ENCODE assay signal across 2 cellular contexts in genomic region chr15:89130194-89130593, GRCh38.
A peak's percentile ranks its signal among the peaks of the same experiment; 100 is the strongest.
TF ChIP-seq lines count a peak whose summit lies in the region.

No MANE protein-coding gene starts in this region.

TF ChIP-seq in liver, 16 proteins besides CTCF, POLR2A, EP300 and RAD21:
- TF ChIP-seq, protein P1, sequence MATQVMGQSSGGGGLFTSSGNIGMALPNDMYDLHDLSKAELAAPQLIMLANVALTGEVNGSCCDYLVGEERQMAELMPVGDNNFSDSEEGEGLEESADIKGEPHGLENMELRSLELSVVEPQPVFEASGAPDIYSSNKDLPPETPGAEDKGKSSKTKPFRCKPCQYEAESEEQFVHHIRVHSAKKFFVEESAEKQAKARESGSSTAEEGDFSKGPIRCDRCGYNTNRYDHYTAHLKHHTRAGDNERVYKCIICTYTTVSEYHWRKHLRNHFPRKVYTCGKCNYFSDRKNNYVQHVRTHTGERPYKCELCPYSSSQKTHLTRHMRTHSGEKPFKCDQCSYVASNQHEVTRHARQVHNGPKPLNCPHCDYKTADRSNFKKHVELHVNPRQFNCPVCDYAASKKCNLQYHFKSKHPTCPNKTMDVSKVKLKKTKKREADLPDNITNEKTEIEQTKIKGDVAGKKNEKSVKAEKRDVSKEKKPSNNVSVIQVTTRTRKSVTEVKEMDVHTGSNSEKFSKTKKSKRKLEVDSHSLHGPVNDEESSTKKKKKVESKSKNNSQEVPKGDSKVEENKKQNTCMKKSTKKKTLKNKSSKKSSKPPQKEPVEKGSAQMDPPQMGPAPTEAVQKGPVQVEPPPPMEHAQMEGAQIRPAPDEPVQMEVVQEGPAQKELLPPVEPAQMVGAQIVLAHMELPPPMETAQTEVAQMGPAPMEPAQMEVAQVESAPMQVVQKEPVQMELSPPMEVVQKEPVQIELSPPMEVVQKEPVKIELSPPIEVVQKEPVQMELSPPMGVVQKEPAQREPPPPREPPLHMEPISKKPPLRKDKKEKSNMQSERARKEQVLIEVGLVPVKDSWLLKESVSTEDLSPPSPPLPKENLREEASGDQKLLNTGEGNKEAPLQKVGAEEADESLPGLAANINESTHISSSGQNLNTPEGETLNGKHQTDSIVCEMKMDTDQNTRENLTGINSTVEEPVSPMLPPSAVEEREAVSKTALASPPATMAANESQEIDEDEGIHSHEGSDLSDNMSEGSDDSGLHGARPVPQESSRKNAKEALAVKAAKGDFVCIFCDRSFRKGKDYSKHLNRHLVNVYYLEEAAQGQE (IDR thresholded peaks at IDR 0.05): no peak
- peak in 1 of 2 donors; percentile 35 for TF ChIP-seq GABPA (IDR thresholded peaks at IDR 0.05 in 1 of 2, conservative IDR thresholded peaks at IDR 0.05 in 1 of 2)
- TF ChIP-seq FOXA1 (IDR thresholded peaks at IDR 0.05): no peak
- no peak for TF ChIP-seq NR2F2 (IDR thresholded peaks at IDR 0.05)
- TF ChIP-seq YY1 (IDR thresholded peaks at IDR 0.05): no peak
- no peak for TF ChIP-seq ATF3 (IDR thresholded peaks at IDR 0.05)
- no peak for TF ChIP-seq JUND (IDR thresholded peaks at IDR 0.05)

TF ChIP-seq in HepG2, 621 proteins besides CTCF, POLR2A, EP300 and RAD21 (continued from another document):
- TF ChIP-seq RAD51 (IDR thresholded peaks at IDR 0.05; ENCODE audit: borderline replicate concordance): no peak
- TF ChIP-seq MAF1 (CRISPR knock-in tag; IDR thresholded peaks at IDR 0.05; ENCODE audit: borderline replicate concordance): no peak
- no peak for TF ChIP-seq IRF2 (CRISPR knock-in tag; IDR thresholded peaks at IDR 0.05)
- no peak for TF ChIP-seq PAWR (CRISPR knock-in tag; IDR thresholded peaks at IDR 0.05; ENCODE audit: borderline replicate concordance)
- TF ChIP-seq DMTF1 (CRISPR knock-in tag; IDR thresholded peaks at IDR 0.05): no peak
- TF ChIP-seq MED8 (CRISPR knock-in tag; IDR thresholded peaks at IDR 0.05; ENCODE audit: insufficient replicate concordance): no peak
- no peak for TF ChIP-seq ZBTB7A (CRISPR knock-in tag; IDR thresholded peaks at IDR 0.05)
- TF ChIP-seq ZNF772 (CRISPR knock-in tag; IDR thresholded peaks at IDR 0.05): no peak
- no peak for TF ChIP-seq ZNF781 (CRISPR knock-in tag; IDR thresholded peaks at IDR 0.05; ENCODE audit: borderline replicate concordance, not compliant biosample characterization)
- TF ChIP-seq YY1 (IDR thresholded peaks at IDR 0.05; ENCODE audit: insufficient read depth, insufficient replicate concordance, low read depth, low read length): no peak
- TF ChIP-seq RARA (CRISPR knock-in tag; IDR thresholded peaks at IDR 0.05): no peak
